ENCODE assay signal across 2 cellular contexts in the genomic region with DNA sequence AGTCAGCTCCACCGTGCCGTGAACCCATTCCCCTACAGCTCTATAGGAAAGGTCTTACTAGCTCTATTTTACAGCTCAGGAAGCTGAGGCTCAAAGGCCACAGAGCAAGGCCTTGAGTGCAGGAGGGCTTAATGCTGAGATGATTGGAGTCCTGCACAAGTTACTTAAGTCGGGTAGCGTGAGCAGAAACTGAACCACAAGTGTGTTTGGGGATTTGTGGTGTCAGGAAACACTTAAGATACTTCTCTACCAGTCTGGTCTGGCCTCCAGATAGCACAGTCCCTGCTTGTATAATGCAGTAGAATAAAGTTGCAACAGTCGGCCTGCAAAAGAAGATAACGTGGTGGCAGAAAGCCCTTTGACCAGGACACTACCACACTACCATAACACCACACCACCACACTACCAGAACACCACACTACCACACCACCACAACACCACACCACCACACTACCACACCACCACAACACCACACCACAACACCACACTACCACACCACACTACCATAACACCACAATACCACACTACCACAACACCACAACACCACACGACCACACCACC.
TF ChIP-seq lines count a peak whose summit lies in the region.

No MANE protein-coding gene starts in this region.

TF ChIP-seq in HCT116, 20 proteins besides CTCF, POLR2A, EP300 and RAD21 (continued from another document):
- TF ChIP-seq, protein P1, sequence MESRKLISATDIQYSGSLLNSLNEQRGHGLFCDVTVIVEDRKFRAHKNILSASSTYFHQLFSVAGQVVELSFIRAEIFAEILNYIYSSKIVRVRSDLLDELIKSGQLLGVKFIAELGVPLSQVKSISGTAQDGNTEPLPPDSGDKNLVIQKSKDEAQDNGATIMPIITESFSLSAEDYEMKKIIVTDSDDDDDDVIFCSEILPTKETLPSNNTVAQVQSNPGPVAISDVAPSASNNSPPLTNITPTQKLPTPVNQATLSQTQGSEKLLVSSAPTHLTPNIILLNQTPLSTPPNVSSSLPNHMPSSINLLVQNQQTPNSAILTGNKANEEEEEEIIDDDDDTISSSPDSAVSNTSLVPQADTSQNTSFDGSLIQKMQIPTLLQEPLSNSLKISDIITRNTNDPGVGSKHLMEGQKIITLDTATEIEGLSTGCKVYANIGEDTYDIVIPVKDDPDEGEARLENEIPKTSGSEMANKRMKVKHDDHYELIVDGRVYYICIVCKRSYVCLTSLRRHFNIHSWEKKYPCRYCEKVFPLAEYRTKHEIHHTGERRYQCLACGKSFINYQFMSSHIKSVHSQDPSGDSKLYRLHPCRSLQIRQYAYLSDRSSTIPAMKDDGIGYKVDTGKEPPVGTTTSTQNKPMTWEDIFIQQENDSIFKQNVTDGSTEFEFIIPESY (IDR thresholded peaks at IDR 0.05; ENCODE audit: extremely low read depth, insufficient replicate concordance, low read length): no peak
- no peak for TF ChIP-seq SRF (IDR thresholded peaks at IDR 0.05; ENCODE audit: low read depth)
- no peak for TF ChIP-seq CBX3 (IDR thresholded peaks at IDR 0.05; ENCODE audit: low read depth)
- TF ChIP-seq FOSL1 (IDR thresholded peaks at IDR 0.05; ENCODE audit: low read depth): no peak
- TF ChIP-seq, protein P2, sequence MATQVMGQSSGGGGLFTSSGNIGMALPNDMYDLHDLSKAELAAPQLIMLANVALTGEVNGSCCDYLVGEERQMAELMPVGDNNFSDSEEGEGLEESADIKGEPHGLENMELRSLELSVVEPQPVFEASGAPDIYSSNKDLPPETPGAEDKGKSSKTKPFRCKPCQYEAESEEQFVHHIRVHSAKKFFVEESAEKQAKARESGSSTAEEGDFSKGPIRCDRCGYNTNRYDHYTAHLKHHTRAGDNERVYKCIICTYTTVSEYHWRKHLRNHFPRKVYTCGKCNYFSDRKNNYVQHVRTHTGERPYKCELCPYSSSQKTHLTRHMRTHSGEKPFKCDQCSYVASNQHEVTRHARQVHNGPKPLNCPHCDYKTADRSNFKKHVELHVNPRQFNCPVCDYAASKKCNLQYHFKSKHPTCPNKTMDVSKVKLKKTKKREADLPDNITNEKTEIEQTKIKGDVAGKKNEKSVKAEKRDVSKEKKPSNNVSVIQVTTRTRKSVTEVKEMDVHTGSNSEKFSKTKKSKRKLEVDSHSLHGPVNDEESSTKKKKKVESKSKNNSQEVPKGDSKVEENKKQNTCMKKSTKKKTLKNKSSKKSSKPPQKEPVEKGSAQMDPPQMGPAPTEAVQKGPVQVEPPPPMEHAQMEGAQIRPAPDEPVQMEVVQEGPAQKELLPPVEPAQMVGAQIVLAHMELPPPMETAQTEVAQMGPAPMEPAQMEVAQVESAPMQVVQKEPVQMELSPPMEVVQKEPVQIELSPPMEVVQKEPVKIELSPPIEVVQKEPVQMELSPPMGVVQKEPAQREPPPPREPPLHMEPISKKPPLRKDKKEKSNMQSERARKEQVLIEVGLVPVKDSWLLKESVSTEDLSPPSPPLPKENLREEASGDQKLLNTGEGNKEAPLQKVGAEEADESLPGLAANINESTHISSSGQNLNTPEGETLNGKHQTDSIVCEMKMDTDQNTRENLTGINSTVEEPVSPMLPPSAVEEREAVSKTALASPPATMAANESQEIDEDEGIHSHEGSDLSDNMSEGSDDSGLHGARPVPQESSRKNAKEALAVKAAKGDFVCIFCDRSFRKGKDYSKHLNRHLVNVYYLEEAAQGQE (IDR thresholded peaks at IDR 0.05; ENCODE audit: low read depth): no peak
- no peak for TF ChIP-seq CEBPB (IDR thresholded peaks at IDR 0.05; ENCODE audit: low read depth)
- TF ChIP-seq, protein P3, sequence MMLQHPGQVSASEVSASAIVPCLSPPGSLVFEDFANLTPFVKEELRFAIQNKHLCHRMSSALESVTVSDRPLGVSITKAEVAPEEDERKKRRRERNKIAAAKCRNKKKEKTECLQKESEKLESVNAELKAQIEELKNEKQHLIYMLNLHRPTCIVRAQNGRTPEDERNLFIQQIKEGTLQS (IDR thresholded peaks at IDR 0.05): no peak
- TF ChIP-seq SP1 (IDR thresholded peaks at IDR 0.05; ENCODE audit: low read depth): no peak

TF ChIP-seq in WTC11, 78 proteins besides CTCF, POLR2A, EP300 and RAD21 (continued from another document):
- TF ChIP-seq, protein P4, sequence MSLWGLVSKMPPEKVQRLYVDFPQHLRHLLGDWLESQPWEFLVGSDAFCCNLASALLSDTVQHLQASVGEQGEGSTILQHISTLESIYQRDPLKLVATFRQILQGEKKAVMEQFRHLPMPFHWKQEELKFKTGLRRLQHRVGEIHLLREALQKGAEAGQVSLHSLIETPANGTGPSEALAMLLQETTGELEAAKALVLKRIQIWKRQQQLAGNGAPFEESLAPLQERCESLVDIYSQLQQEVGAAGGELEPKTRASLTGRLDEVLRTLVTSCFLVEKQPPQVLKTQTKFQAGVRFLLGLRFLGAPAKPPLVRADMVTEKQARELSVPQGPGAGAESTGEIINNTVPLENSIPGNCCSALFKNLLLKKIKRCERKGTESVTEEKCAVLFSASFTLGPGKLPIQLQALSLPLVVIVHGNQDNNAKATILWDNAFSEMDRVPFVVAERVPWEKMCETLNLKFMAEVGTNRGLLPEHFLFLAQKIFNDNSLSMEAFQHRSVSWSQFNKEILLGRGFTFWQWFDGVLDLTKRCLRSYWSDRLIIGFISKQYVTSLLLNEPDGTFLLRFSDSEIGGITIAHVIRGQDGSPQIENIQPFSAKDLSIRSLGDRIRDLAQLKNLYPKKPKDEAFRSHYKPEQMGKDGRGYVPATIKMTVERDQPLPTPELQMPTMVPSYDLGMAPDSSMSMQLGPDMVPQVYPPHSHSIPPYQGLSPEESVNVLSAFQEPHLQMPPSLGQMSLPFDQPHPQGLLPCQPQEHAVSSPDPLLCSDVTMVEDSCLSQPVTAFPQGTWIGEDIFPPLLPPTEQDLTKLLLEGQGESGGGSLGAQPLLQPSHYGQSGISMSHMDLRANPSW (CRISPR knock-in tag; conservative IDR thresholded peaks at IDR 0.05; ENCODE audit: low read depth): no peak
TF ChIP-seq in WTC11: peak in this region for 0.
